ENCODE assay signal across 14 cellular contexts in the genomic region with DNA sequence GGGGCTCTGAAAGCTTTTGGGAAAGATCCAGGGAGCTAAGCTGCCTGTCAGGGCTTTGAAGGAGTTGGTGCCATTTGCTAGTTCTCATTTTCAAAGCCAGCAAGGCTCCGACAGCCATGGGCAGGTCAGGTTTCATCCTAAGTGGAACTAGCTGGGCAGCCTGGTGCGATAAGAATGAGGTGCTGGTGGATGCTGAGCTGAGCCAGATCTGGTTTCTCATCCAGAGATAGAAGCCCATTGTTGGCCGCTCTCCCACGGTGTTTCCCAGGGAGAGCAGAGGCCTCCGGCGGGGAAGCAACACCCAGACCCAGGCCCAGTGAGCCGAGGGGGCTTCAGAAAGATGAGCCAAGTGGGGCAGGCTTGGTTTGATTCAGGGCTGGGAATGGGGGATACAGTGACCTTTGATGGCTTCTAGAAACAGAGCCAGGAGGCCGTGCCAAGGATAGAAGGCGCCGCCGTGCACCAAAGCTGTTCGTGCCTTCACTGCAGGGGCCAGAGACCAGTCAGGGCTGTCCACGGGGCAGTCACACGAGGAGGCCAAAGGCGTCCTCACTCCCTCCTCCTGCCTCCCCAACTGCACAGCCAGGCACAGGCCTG.
DNase-seq lines count a peak whose midpoint lies in the region.
"Had no signal": no experiment of that assay in that cellular context is flagged by ENCODE, and none has a peak within 500 bp of the region (broad histone marks: within the 10 kb centered on the region; RNA-seq: fewer than 3 reads in every experiment).

No MANE protein-coding gene starts in this region.

- no peaks in the 10 kb centered on the region for H3K27me3 Mint-ChIP-seq in activated naive CD4-positive, alpha-beta T cell treated with anti-CD3 and anti-CD28 coated beads for 36 hours (ENCODE audit: low read depth)

- H3K4me1 Mint-ChIP-seq in activated naive CD4-positive, alpha-beta T cell treated with anti-CD3 and anti-CD28 coated beads for 36 hours (ENCODE audit: low read depth), result no peaks in the 10 kb centered on the region

- no peaks in the 10 kb centered on the region for H3K9me3 Mint-ChIP-seq in activated naive CD4-positive, alpha-beta T cell treated with anti-CD3 and anti-CD28 coated beads for 36 hours
- H3K9me3 Mint-ChIP-seq: activated T-cell treated with anti-CD3 and anti-CD28 coated beads, Interleukin-2, amount 50 U/mL, for 72 hours; mesothelial cell of epicardium had no signal

- intact Hi-C loops in activated naive CD4-positive, alpha-beta T cell treated with anti-CD3 and anti-CD28 coated beads for 36 hours (cut with micrococcal nuclease), result no loop called here

- CTCF ChIA-PET in activated naive CD4-positive, alpha-beta T cell treated with anti-CD3 and anti-CD28 coated beads for 36 hours (lab: Charles Lee), result no interaction called here

- H3K4me3 Mint-ChIP-seq in activated naive CD4-positive, alpha-beta T cell treated with anti-CD3 and anti-CD28 coated beads for 36 hours, result no peak overlapping the region
- H3K4me3 Mint-ChIP-seq: activated T-cell treated with anti-CD3 and anti-CD28 coated beads, Interleukin-2, amount 50 U/mL, for 72 hours; mesothelial cell of epicardium had no signal

- H3K36me3 Mint-ChIP-seq in activated naive CD4-positive, alpha-beta T cell treated with anti-CD3 and anti-CD28 coated beads for 36 hours (ENCODE audit: low read depth), result no peaks in the 10 kb centered on the region
- H3K36me3 Mint-ChIP-seq: mesothelial cell of epicardium had no signal

- DNase-seq in DMS 273 treated with DMSO at 0.1 percent for 48 hours (lab: John Stamatoyannopoulos, UW) (peak; percentile 29), NCI-H1092 treated with DMSO at 0.1 percent for 48 hours (lab: John Stamatoyannopoulos, UW) (peak; percentile 85), NCI-H526 treated with DMSO at 0.1 percent for 48 hours (lab: John Stamatoyannopoulos, UW) (peak; percentile 12), iPS-NIHi11 (ENCODE audit: low spot score) (peak; percentile 50), hepatic stellate cell (ENCODE audit: low spot score) (no peak), D341Med (ENCODE audit: low spot score) (no peak)
- no peak for DNase-seq in activated naive CD4-positive, alpha-beta T cell treated with anti-CD3 and anti-CD28 coated beads for 36 hours
- no peak for DNase-seq in activated CD4-positive, alpha-beta T cell treated with anti-CD3 and anti-CD28 coated beads, Interleukin-2, amount 50 U/mL, for 4 hours
- DNase-seq: activated CD4-positive, alpha-beta T cell treated with anti-CD3 and anti-CD28 coated beads for 48 hours; activated T-cell treated with anti-CD3 and anti-CD28 coated beads, Interleukin-2, amount 50 U/mL, for 72 hours; ovary; SHP77 treated with DMSO at 0.1 percent for 48 hours; uterus had no signal

- H3K27ac Mint-ChIP-seq in activated naive CD4-positive, alpha-beta T cell treated with anti-CD3 and anti-CD28 coated beads for 36 hours, result no peak overlapping the region
- H3K27ac Mint-ChIP-seq: activated T-cell treated with anti-CD3 and anti-CD28 coated beads, Interleukin-2, amount 50 U/mL, for 72 hours; mesothelial cell of epicardium had no signal

Comparison
In these comparisons a context has a peak if more than half of its experiments do, and no peak if none do; other contexts are left out.
1. DNase-seq: peak in DMS 273 treated with DMSO at 0.1 percent for 48 hours (single experiment), NCI-H1092 treated with DMSO at 0.1 percent for 48 hours (single experiment), NCI-H526 treated with DMSO at 0.1 percent for 48 hours (single experiment) and iPS-NIHi11 (single experiment); none in hepatic stellate cell (single experiment), activated naive CD4-positive, alpha-beta T cell treated with anti-CD3 and anti-CD28 coated beads for 36 hours (single experiment), activated CD4-positive, alpha-beta T cell treated with anti-CD3 and anti-CD28 coated beads, Interleukin-2, amount 50 U/mL, for 4 hours (0 of 2) and D341Med (single experiment).